ENCODE assay signal across 1 cellular context in the genomic region with DNA sequence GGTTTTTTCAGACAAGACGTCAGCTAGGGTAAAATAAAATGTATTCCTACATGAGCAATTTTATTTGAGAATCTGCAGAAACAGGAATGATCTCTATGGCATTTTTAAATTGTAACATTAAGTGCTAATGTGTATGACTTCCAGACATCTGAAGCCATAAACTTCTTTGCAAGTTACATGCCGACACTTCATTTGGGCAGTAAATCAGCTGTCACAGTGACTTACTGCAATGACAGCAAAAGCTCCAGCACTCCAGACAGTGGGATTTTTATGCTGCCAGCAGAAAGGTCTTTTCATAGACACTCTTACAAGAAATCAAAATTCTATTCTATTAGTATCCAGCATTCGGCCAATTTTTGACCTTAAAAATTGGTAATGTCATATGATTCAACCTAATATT.
TF ChIP-seq lines count a peak whose summit lies in the region.

No MANE protein-coding gene starts in this region.

TF ChIP-seq in HCT116, 20 proteins besides CTCF, POLR2A, EP300 and RAD21 (continued from another document):
- no peak for TF ChIP-seq TCF7L2 (IDR thresholded peaks at IDR 0.05; ENCODE audit: borderline replicate concordance, extremely low read depth, insufficient read depth, insufficient read length)
- TF ChIP-seq EGR1 (IDR thresholded peaks at IDR 0.05; ENCODE audit: low read depth), result no peak
- no peak for TF ChIP-seq ZBTB33 (IDR thresholded peaks at IDR 0.05; ENCODE audit: extremely low read depth, insufficient replicate concordance, low read length)
- TF ChIP-seq EZH2phosphoT487 (IDR thresholded peaks at IDR 0.05; ENCODE audit: borderline replicate concordance), result no peak
- TF ChIP-seq ZFX (IDR thresholded peaks at IDR 0.05), result no peak
- no peak for TF ChIP-seq JUND (IDR thresholded peaks at IDR 0.05)
- no peak for TF ChIP-seq SP1 (IDR thresholded peaks at IDR 0.05; ENCODE audit: low read depth)
- no peak for TF ChIP-seq SIN3A (IDR thresholded peaks at IDR 0.05; ENCODE audit: low read depth)
- TF ChIP-seq CEBPB (IDR thresholded peaks at IDR 0.05; ENCODE audit: low read depth), result no peak
- TF ChIP-seq MAX (IDR thresholded peaks at IDR 0.05), result no peak
- no peak for TF ChIP-seq ELF1 (IDR thresholded peaks at IDR 0.05; ENCODE audit: borderline replicate concordance, low read depth)
TF ChIP-seq in HCT116: peak in this region for 0.
